Comparison of ENCODE assay signal across 1 cellular context in genomic region chr2:216287251-216287650, GRCh38.
TF ChIP-seq lines count a peak whose summit lies in the region.

No MANE protein-coding gene starts in this region.

TF ChIP-seq in IMR-90, 13 proteins besides CTCF, POLR2A, EP300 and RAD21:
- TF ChIP-seq MAFK (IDR thresholded peaks at IDR 0.05; ENCODE audit: low read depth, low read length) (no peak), RCOR1 (IDR thresholded peaks at IDR 0.05; ENCODE audit: insufficient replicate concordance, low read length) (no peak), ELK1 (IDR thresholded peaks at IDR 0.05; ENCODE audit: borderline replicate concordance, low read depth, low read length) (no peak), SMC3 (IDR thresholded peaks at IDR 0.05; ENCODE audit: low read depth, low read length) (no peak), USF2 (IDR thresholded peaks at IDR 0.05; ENCODE audit: low read depth, low read length) (no peak), BHLHE40 (IDR thresholded peaks at IDR 0.05; ENCODE audit: low read depth, low read length) (no peak), RFX5 (IDR thresholded peaks at IDR 0.05; ENCODE audit: low read depth, low read length) (no peak), NFE2L2 (IDR thresholded peaks at IDR 0.05; ENCODE audit: low read depth, low read length) (no peak), MAZ (IDR thresholded peaks at IDR 0.05; ENCODE audit: borderline replicate concordance, low read depth, low read length) (no peak), CHD1 (IDR thresholded peaks at IDR 0.05; ENCODE audit: low read depth, low read length) (no peak), FOS (IDR thresholded peaks at IDR 0.05; ENCODE audit: low read depth, low read length) (no peak), MXI1 (IDR thresholded peaks at IDR 0.05; ENCODE audit: borderline replicate concordance, low read depth, low read length) (no peak)
TF ChIP-seq in IMR-90: peak in this region for 0.
